ENCODE assay signal across 10 cellular contexts in the genomic region with DNA sequence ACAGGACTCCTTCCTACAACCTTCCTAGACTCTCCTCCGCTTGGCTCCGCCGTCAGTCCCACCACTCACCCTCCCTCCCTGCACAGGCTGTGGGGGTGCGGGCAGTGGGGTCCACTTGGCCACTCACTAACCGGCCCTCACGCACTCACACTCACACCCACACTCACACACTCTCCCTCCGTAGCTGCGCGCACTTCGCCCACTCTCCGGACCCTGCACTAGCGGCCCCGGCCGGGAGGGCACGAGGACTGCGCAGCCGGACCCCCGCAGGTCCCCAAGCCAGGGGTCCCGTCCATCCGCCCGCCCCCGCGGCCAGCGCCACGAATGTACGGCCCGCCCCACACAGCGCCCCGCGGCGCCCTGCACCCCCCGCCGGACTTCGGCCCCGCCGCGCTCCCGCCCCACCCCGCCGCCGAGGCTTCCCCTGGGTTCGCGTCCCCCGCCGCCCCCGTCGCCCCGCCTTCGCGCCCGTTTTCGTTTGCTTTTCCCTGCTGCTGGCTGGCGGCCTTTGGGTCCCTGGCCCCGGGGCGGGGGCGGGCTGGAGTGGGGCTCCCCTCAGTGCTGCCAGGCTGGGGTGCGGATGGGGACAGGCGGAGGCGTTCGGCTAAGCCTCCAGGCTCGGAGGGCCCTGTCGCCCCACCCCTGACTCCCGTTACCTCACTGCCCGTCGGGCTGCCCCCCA. TPM values are rescaled to one million over a fixed set of nuclear protein-coding genes. Genes with fewer than 3 reads are reported as not detected.
DNase-seq lines count a peak whose midpoint lies in the region; ATAC-seq, FAIRE-seq and TF ChIP-seq lines count a peak whose summit lies in the region.
"Had no signal": no experiment of that assay in that cellular context is flagged by ENCODE, and none has a peak within 500 bp of the region (broad histone marks: within the 10 kb centered on the region; RNA-seq: fewer than 3 reads in every experiment).

No MANE protein-coding gene starts in this region.

- no peaks in the 10 kb centered on the region for H3K9me3 Mint-ChIP-seq in immature natural killer cell
- H3K9me3 Mint-ChIP-seq in stimulated activated naive CD8-positive, alpha-beta T cell treated with anti-CD3 and anti-CD28 coated beads, Interleukin-15, Interleukin-2, amounts not matched to agents 100 ng/mL and 50 ng/mL, for 24 hours: no peaks in the 10 kb centered on the region

- H3K36me3 Mint-ChIP-seq in immature natural killer cell: no peaks in the 10 kb centered on the region
- H3K36me3 Mint-ChIP-seq in stimulated activated naive CD8-positive, alpha-beta T cell treated with anti-CD3 and anti-CD28 coated beads, Interleukin-15, Interleukin-2, amounts not matched to agents 100 ng/mL and 50 ng/mL, for 24 hours (ENCODE audit: low read depth): no peaks in the 10 kb centered on the region

- peak overlapping the region; percentile 68 to 76 (median 73) for H3K4me3 Mint-ChIP-seq in immature natural killer cell
- peak overlapping the region; percentile 74 for H3K4me3 Mint-ChIP-seq in stimulated activated naive CD8-positive, alpha-beta T cell treated with anti-CD3 and anti-CD28 coated beads, Interleukin-15, Interleukin-2, amounts not matched to agents 100 ng/mL and 50 ng/mL, for 24 hours

- no peak for ATAC-seq in GM21360 (IDR thresholded peaks at IDR 0.05; ENCODE audit: unreplicated experiment)

- FAIRE-seq in H54 (lab: Jason Lieb, UNC): no peak

- H3K27ac Mint-ChIP-seq in immature natural killer cell: no peak overlapping the region
- no peak overlapping the region for H3K27ac Mint-ChIP-seq in stimulated activated naive CD8-positive, alpha-beta T cell treated with anti-CD3 and anti-CD28 coated beads, Interleukin-15, Interleukin-2, amounts not matched to agents 100 ng/mL and 50 ng/mL, for 24 hours

- peaks cover 18 to 29% of the 10 kb centered on the region in 2 donors for H3K4me1 Mint-ChIP-seq in immature natural killer cell
- peaks cover 13% of the 10 kb centered on the region for H3K4me1 Mint-ChIP-seq in stimulated activated naive CD8-positive, alpha-beta T cell treated with anti-CD3 and anti-CD28 coated beads, Interleukin-15, Interleukin-2, amounts not matched to agents 100 ng/mL and 50 ng/mL, for 24 hours (ENCODE audit: low read depth)

- peaks cover 9 to 19% (median 10%) of the 10 kb centered on the region in 3 donors for H3K27me3 Mint-ChIP-seq in immature natural killer cell (ENCODE audit: low read depth in 3 of 3)
- H3K27me3 Mint-ChIP-seq in stimulated activated naive CD8-positive, alpha-beta T cell treated with anti-CD3 and anti-CD28 coated beads, Interleukin-15, Interleukin-2, amounts not matched to agents 100 ng/mL and 50 ng/mL, for 24 hours: peaks cover 25% of the 10 kb centered on the region

- DNase-seq in NOMO-1 treated with dmso at 0.1 percent for 144 hours (lab: John Stamatoyannopoulos, UW; ENCODE audit: unreplicated experiment): peak; percentile 3
- DNase-seq in NOMO-1 (lab: John Stamatoyannopoulos, UW; ENCODE audit: unreplicated experiment in 2 of 2): no peak
- DNase-seq in activated effector memory CD4-positive, alpha-beta T cell treated with Interleukin-2 at 50 U/mL for 16 hours: peak; percentile 11
- DNase-seq in immature natural killer cell: peak in 1 of 3 donors; percentile 15
- no peak for DNase-seq in H54 (ENCODE audit: insufficient read length, low spot score)
- no peak for DNase-seq in mucosa of gallbladder (ENCODE audit: low spot score)

- no peak for TF ChIP-seq POLR2A in H54 (IDR thresholded peaks at IDR 0.05; ENCODE audit: low read depth, low read length)

RNA-seq across cellular contexts. Expression of gene SLC22A7, which starts 23.0 kb away (rescaled TPM):
- polyA plus RNA-seq in immature natural killer cell: not detected
- total RNA-seq in mucosa of gallbladder: 0.37 TPM
- total RNA-seq: myocyte, SJSA1 had no signal

RNA-seq across cellular contexts. Expression of gene TTBK1, which starts 31.8 kb away (rescaled TPM):
- polyA plus RNA-seq in immature natural killer cell: not detected
- 1.6 TPM for total RNA-seq in mucosa of gallbladder
- total RNA-seq: myocyte, SJSA1 had no signal

RNA-seq across cellular contexts. Expression of gene CRIP3, which starts 33.6 kb away (rescaled TPM):
- 1 to 10 TPM in 1 of 3 donors, under 1 TPM in 2; 0.26 to 1.3 (median 0.35) TPM for polyA plus RNA-seq in immature natural killer cell
- total RNA-seq in mucosa of gallbladder: 7.3 TPM
- total RNA-seq: myocyte, SJSA1 had no signal

RNA-seq across cellular contexts. Expression of gene DNPH1, which starts 45.8 kb away (rescaled TPM):
- 10 to 100 TPM; 23.7 to 36.8 (median 33.6) TPM for polyA plus RNA-seq in immature natural killer cell
- total RNA-seq in mucosa of gallbladder: 58.2 TPM

Comparison
In these comparisons a context has a peak if more than half of its experiments do, and no peak if none do; other contexts are left out.
1. DNase-seq: peak in NOMO-1 treated with dmso at 0.1 percent for 144 hours (single experiment) and activated effector memory CD4-positive, alpha-beta T cell treated with Interleukin-2 at 50 U/mL for 16 hours (single experiment); none in NOMO-1 (0 of 2), H54 (single experiment) and mucosa of gallbladder (single experiment).